1 cellular context compared by ENCODE assay signal in the genomic region with DNA sequence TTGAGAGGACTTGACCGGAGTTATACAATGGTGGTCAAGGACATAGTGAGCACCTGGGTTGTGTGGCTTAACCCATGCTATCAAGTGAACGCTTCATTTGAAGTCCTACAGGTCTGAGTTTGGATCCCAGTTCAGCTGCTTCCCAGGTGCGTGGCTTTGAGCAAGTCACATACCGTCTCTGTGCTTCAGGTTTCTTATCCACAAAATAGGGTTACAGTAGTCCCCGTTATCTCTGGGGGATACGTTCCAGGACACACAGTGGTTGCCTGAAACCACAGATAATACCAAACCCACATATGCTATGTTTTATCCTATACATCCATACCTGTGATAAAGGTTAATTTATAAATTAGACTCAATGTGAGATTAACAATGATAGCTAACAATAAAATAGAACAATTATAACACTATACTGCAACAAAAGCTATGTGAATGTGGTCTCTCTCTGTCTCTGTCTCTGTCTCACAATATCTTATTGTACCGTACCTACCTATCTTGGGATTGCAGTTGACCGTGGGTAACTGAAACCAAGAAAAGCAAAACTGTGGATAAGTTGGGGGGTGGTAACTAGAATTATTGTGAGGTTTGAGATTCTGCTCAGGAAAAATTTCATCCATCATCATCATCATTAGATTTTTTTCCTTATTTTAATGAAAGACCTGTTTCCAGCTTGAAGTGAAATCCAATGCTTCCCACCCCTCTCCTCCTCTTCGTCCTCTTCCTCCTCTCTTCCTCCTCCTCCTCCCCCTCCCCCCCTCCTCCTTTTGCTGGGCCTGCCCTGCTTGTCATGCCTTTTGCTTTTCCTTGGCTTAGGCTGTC.
TF ChIP-seq lines count a peak whose summit lies in the region.

No MANE protein-coding gene starts in this region.

TF ChIP-seq in K562, 482 proteins besides CTCF, POLR2A, EP300 and RAD21 (continued from another document and continues in another):
- TF ChIP-seq, protein P1, sequence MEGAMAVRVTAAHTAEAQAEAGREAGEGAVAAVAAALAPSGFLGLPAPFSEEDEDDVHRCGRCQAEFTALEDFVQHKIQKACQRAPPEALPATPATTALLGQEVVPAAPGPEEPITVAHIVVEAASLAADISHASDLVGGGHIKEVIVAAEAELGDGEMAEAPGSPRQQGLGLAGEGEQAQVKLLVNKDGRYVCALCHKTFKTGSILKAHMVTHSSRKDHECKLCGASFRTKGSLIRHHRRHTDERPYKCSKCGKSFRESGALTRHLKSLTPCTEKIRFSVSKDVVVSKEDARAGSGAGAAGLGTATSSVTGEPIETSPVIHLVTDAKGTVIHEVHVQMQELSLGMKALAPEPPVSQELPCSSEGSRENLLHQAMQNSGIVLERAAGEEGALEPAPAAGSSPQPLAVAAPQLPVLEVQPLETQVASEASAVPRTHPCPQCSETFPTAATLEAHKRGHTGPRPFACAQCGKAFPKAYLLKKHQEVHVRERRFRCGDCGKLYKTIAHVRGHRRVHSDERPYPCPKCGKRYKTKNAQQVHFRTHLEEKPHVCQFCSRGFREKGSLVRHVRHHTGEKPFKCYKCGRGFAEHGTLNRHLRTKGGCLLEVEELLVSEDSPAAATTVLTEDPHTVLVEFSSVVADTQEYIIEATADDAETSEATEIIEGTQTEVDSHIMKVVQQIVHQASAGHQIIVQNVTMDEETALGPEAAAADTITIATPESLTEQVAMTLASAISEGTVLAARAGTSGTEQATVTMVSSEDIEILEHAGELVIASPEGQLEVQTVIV (CRISPR knock-in tag; IDR thresholded peaks at IDR 0.05; ENCODE audit: borderline replicate concordance): no peak
- TF ChIP-seq ZNF174 (CRISPR knock-in tag; IDR thresholded peaks at IDR 0.05): no peak
- no peak for TF ChIP-seq XRCC5 (IDR thresholded peaks at IDR 0.05; ENCODE audit: low read depth, low read length)
- TF ChIP-seq, protein P2, sequence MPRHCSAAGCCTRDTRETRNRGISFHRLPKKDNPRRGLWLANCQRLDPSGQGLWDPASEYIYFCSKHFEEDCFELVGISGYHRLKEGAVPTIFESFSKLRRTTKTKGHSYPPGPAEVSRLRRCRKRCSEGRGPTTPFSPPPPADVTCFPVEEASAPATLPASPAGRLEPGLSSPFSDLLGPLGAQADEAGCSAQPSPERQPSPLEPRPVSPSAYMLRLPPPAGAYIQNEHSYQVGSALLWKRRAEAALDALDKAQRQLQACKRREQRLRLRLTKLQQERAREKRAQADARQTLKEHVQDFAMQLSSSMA (CRISPR knock-in tag; IDR thresholded peaks at IDR 0.05): no peak
- TF ChIP-seq, protein P3, sequence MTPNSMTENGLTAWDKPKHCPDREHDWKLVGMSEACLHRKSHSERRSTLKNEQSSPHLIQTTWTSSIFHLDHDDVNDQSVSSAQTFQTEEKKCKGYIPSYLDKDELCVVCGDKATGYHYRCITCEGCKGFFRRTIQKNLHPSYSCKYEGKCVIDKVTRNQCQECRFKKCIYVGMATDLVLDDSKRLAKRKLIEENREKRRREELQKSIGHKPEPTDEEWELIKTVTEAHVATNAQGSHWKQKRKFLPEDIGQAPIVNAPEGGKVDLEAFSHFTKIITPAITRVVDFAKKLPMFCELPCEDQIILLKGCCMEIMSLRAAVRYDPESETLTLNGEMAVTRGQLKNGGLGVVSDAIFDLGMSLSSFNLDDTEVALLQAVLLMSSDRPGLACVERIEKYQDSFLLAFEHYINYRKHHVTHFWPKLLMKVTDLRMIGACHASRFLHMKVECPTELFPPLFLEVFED (CRISPR knock-in tag; conservative IDR thresholded peaks at IDR 0.05): no peak
- TF ChIP-seq, protein P4, sequence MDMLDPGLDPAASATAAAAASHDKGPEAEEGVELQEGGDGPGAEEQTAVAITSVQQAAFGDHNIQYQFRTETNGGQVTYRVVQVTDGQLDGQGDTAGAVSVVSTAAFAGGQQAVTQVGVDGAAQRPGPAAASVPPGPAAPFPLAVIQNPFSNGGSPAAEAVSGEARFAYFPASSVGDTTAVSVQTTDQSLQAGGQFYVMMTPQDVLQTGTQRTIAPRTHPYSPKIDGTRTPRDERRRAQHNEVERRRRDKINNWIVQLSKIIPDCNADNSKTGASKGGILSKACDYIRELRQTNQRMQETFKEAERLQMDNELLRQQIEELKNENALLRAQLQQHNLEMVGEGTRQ (CRISPR knock-in tag; IDR thresholded peaks at IDR 0.05): no peak
- TF ChIP-seq, protein P5, sequence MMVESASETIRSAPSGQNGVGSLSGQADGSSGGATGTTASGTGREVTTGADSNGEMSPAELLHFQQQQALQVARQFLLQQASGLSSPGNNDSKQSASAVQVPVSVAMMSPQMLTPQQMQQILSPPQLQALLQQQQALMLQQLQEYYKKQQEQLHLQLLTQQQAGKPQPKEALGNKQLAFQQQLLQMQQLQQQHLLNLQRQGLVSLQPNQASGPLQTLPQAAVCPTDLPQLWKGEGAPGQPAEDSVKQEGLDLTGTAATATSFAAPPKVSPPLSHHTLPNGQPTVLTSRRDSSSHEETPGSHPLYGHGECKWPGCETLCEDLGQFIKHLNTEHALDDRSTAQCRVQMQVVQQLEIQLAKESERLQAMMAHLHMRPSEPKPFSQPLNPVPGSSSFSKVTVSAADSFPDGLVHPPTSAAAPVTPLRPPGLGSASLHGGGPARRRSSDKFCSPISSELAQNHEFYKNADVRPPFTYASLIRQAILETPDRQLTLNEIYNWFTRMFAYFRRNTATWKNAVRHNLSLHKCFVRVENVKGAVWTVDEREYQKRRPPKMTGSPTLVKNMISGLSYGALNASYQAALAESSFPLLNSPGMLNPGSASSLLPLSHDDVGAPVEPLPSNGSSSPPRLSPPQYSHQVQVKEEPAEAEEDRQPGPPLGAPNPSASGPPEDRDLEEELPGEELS (CRISPR knock-in tag; IDR thresholded peaks at IDR 0.05; ENCODE audit: borderline replicate concordance): no peak
- TF ChIP-seq, protein P6, sequence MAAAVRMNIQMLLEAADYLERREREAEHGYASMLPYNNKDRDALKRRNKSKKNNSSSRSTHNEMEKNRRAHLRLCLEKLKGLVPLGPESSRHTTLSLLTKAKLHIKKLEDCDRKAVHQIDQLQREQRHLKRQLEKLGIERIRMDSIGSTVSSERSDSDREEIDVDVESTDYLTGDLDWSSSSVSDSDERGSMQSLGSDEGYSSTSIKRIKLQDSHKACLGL (CRISPR knock-in tag; IDR thresholded peaks at IDR 0.05; ENCODE audit: borderline replicate concordance, poor library complexity, severe bottlenecking): no peak
- TF ChIP-seq ETV1 (tag; conservative IDR thresholded peaks at IDR 0.05; ENCODE audit: low read depth): no peak
- no peak for TF ChIP-seq POLR2H (tag; IDR thresholded peaks at IDR 0.05; ENCODE audit: low read depth)
- TF ChIP-seq, protein P7, sequence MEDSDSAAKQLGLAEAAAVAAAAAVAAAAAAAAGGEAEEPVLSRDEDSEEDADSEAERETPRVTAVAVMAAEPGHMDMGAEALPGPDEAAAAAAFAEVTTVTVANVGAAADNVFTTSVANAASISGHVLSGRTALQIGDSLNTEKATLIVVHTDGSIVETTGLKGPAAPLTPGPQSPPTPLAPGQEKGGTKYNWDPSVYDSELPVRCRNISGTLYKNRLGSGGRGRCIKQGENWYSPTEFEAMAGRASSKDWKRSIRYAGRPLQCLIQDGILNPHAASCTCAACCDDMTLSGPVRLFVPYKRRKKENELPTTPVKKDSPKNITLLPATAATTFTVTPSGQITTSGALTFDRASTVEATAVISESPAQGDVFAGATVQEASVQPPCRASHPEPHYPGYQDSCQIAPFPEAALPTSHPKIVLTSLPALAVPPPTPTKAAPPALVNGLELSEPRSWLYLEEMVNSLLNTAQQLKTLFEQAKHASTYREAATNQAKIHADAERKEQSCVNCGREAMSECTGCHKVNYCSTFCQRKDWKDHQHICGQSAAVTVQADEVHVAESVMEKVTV (CRISPR knock-in tag; IDR thresholded peaks at IDR 0.05): no peak
- no peak for TF ChIP-seq HNRNPLL (IDR thresholded peaks at IDR 0.05; ENCODE audit: low read depth, low read length, poor library complexity, severe bottlenecking)
- TF ChIP-seq ILF3 (IDR thresholded peaks at IDR 0.05; ENCODE audit: borderline replicate concordance): 0 out of 2 replicates have a peak, but pooled peaks have one; percentile 28
- no peak for TF ChIP-seq ZFP36 (IDR thresholded peaks at IDR 0.05; ENCODE audit: low read depth, low read length, partially characterized antibody)
- TF ChIP-seq ZNF282 (CRISPR knock-in tag; IDR thresholded peaks at IDR 0.05): no peak
- TF ChIP-seq FOXK2 (conservative IDR thresholded peaks at IDR 0.05 in 1 of 2, IDR thresholded peaks at IDR 0.05 in 1 of 2; ENCODE audit: low read depth in 2 of 2): no peak
- no peak for TF ChIP-seq ZNF551 (CRISPR knock-in tag; IDR thresholded peaks at IDR 0.05)
- TF ChIP-seq, protein P8, sequence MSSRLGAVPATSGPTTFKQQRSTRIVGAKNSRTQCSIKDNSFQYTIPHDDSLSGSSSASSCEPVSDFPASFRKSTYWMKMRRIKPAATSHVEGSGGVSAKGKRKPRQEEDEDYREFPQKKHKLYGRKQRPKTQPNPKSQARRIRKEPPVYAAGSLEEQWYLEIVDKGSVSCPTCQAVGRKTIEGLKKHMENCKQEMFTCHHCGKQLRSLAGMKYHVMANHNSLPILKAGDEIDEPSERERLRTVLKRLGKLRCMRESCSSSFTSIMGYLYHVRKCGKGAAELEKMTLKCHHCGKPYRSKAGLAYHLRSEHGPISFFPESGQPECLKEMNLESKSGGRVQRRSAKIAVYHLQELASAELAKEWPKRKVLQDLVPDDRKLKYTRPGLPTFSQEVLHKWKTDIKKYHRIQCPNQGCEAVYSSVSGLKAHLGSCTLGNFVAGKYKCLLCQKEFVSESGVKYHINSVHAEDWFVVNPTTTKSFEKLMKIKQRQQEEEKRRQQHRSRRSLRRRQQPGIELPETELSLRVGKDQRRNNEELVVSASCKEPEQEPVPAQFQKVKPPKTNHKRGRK (tag; IDR thresholded peaks at IDR 0.05): peak; percentile 61
- no peak for TF ChIP-seq ZNF507 (tag; conservative IDR thresholded peaks at IDR 0.05)
- TF ChIP-seq, protein P9, sequence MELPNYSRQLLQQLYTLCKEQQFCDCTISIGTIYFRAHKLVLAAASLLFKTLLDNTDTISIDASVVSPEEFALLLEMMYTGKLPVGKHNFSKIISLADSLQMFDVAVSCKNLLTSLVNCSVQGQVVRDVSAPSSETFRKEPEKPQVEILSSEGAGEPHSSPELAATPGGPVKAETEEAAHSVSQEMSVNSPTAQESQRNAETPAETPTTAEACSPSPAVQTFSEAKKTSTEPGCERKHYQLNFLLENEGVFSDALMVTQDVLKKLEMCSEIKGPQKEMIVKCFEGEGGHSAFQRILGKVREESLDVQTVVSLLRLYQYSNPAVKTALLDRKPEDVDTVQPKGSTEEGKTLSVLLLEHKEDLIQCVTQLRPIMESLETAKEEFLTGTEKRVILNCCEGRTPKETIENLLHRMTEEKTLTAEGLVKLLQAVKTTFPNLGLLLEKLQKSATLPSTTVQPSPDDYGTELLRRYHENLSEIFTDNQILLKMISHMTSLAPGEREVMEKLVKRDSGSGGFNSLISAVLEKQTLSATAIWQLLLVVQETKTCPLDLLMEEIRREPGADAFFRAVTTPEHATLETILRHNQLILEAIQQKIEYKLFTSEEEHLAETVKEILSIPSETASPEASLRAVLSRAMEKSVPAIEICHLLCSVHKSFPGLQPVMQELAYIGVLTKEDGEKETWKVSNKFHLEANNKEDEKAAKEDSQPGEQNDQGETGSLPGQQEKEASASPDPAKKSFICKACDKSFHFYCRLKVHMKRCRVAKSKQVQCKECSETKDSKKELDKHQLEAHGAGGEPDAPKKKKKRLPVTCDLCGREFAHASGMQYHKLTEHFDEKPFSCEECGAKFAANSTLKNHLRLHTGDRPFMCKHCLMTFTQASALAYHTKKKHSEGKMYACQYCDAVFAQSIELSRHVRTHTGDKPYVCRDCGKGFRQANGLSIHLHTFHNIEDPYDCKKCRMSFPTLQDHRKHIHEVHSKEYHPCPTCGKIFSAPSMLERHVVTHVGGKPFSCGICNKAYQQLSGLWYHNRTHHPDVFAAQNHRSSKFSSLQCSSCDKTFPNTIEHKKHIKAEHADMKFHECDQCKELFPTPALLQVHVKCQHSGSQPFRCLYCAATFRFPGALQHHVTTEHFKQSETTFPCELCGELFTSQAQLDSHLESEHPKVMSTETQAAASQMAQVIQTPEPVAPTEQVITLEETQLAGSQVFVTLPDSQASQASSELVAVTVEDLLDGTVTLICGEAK (IDR thresholded peaks at IDR 0.05): 0 out of 2 replicates have a peak, but pooled peaks have one; percentile 10
- TF ChIP-seq, protein P9 (CRISPR knock-in tag; IDR thresholded peaks at IDR 0.05): no peak
- TF ChIP-seq ZBTB8A (IDR thresholded peaks at IDR 0.05; ENCODE audit: partially characterized antibody): no peak
- no peak for TF ChIP-seq SMC3 (conservative IDR thresholded peaks at IDR 0.05; ENCODE audit: insufficient read depth, low read depth, low read length)
- TF ChIP-seq ZNF232 (CRISPR knock-in tag; IDR thresholded peaks at IDR 0.05): no peak
- TF ChIP-seq LCOR (CRISPR knock-in tag; IDR thresholded peaks at IDR 0.05): no peak
- TF ChIP-seq ZC3H4 (CRISPR knock-in tag; IDR thresholded peaks at IDR 0.05; ENCODE audit: borderline replicate concordance): no peak
